1 cellular context compared by ENCODE assay signal in the genomic region with DNA sequence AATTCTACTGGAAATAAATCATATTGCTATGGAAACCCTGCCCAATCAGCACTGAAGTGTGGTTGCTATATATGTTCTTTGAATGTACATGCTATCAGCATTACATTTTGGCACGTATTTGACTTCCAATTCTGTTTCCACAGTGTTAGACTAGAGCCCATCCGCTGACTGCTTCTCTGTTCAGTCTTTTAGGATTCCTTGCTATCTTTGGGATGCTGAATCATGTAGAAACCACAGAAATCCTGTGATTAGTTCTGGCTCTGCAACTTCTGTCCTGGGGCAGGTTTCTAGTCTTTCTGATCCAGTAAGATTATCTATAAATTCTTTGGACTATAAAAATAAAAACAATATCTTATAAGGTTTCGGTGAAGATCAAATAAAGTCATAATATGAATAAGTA.
TF ChIP-seq lines count a peak whose summit lies in the region.

No MANE protein-coding gene starts in this region.

TF ChIP-seq in K562, 482 proteins besides CTCF, POLR2A, EP300 and RAD21 (continued from another document):
- TF ChIP-seq ZNF609 (CRISPR knock-in tag; IDR thresholded peaks at IDR 0.05; ENCODE audit: borderline replicate concordance) (no peak), NFE2 (IDR thresholded peaks at IDR 0.05; ENCODE audit: low read depth) (peak; percentile 87), MTA3 (IDR thresholded peaks at IDR 0.05; ENCODE audit: borderline replicate concordance) (no peak), RCOR1 (IDR thresholded peaks at IDR 0.05; ENCODE audit: borderline replicate concordance in 1 of 2, low read depth in 2 of 2, low read length in 2 of 2) (peak in 1 of 2 experiments; percentile 95; a peak in 3 of 4 replicates), FOXA1 (IDR thresholded peaks at IDR 0.05; ENCODE audit: borderline replicate concordance) (no peak), ZNF778 (CRISPR knock-in tag; IDR thresholded peaks at IDR 0.05) (no peak), PRPF4 (IDR thresholded peaks at IDR 0.05; ENCODE audit: insufficient read depth, low read depth, low read length, poor library complexity, severe bottlenecking) (no peak), SRSF9 (IDR thresholded peaks at IDR 0.05; ENCODE audit: borderline replicate concordance, low read depth, low read length) (no peak), GMEB1 (CRISPR knock-in tag; IDR thresholded peaks at IDR 0.05) (no peak), C11orf30 (IDR thresholded peaks at IDR 0.05; ENCODE audit: low read depth) (peak; percentile 66), CEBPB (tag; IDR thresholded peaks at IDR 0.05) (no peak), MAFG (tag; conservative IDR thresholded peaks at IDR 0.05) (peak; percentile 41; the same call in 1 of the 2 replicates), ZEB2 (IDR thresholded peaks at IDR 0.05) (no peak), TAF7 (tag; IDR thresholded peaks at IDR 0.05) (no peak), KDM1A (IDR thresholded peaks at IDR 0.05) (peak; percentile 76 to 85)
- TF ChIP-seq, protein P1, sequence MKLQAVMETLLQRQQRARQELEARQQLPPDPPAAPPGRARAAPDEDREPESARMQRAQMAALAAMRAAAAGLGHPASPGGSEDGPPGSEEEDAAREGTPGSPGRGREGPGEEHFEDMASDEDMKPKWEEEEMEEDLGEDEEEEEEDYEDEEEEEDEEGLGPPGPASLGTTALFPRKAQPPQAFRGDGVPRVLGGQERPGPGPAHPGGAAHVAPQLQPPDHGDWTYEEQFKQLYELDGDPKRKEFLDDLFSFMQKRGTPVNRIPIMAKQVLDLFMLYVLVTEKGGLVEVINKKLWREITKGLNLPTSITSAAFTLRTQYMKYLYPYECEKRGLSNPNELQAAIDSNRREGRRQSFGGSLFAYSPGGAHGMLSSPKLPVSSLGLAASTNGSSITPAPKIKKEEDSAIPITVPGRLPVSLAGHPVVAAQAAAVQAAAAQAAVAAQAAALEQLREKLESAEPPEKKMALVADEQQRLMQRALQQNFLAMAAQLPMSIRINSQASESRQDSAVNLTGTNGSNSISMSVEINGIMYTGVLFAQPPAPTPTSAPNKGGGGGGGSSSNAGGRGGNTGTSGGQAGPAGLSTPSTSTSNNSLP (IDR thresholded peaks at IDR 0.05; ENCODE audit: borderline replicate concordance, low read depth, low read length) = no peak
- TF ChIP-seq, protein P2, sequence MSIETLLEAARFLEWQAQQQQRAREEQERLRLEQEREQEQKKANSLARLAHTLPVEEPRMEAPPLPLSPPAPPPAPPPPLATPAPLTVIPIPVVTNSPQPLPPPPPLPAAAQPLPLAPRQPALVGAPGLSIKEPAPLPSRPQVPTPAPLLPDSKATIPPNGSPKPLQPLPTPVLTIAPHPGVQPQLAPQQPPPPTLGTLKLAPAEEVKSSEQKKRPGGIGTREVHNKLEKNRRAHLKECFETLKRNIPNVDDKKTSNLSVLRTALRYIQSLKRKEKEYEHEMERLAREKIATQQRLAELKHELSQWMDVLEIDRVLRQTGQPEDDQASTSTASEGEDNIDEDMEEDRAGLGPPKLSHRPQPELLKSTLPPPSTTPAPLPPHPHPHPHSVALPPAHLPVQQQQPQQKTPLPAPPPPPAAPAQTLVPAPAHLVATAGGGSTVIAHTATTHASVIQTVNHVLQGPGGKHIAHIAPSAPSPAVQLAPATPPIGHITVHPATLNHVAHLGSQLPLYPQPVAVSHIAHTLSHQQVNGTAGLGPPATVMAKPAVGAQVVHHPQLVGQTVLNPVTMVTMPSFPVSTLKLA (conservative IDR thresholded peaks at IDR 0.05) = no peak
